In the genomic region with DNA sequence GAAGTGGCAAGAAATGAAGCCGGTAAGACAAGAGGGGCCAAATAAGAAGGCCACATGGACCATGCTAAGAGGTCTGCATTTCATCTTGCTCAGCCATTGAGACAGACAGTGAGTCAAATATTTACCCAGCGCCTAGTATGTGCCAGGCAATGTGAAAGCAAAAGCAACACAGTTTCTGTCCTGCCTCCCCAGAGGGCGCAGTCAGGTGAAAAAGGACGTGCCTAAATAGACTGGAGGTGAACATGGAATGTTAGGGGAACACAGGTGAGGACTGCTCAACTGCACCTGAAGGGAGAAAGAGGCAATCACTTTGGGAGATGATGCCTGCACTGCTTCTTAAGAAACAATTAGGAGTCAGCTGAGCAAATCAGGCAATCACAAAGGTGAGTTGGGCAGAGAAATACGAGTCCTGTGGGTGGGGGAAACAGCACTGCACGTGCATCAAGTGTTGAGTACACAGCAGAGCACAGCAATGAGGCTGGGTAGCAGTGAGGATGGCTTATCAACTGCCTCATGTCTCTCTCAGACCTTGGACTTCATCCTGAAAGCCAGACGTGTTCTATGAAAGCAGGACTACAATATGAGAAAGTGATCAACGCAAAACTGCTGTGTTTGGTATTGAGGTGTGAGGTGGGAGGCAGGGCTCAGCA, we compare ENCODE assay signal across 8 cellular contexts.
DNase-seq lines count a peak whose midpoint lies in the region; ATAC-seq, FAIRE-seq and TF ChIP-seq lines count a peak whose summit lies in the region.

No MANE protein-coding gene starts in this region.

- no peak for TF ChIP-seq CTCF in CD8-positive, alpha-beta T cell (IDR thresholded peaks at IDR 0.05)
- no peak for TF ChIP-seq CTCF in mesothelial cell of epicardium (IDR thresholded peaks at IDR 0.05; ENCODE audit: unreplicated experiment)

- FAIRE-seq in GM19239 (lab: Jason Lieb, UNC) = peak; percentile 100

- H3K27ac Mint-ChIP-seq in CD8-positive, alpha-beta T cell = peak overlapping the region; percentile 61
- H3K27ac Mint-ChIP-seq in stimulated activated naive CD8-positive, alpha-beta T cell treated with anti-CD3 and anti-CD28 coated beads, Interleukin-15, amount 100 ng/mL, for 72 hours = no peak overlapping the region
- no peak overlapping the region for H3K27ac Mint-ChIP-seq in mesothelial cell of epicardium

- DNase-seq in CD8-positive, alpha-beta T cell = peak in 2 of 7 experiments; percentile 20 to 49
- DNase-seq in GM19239 (ENCODE audit: insufficient read length, low spot score) (peak; percentile 10), mesothelial cell of epicardium (ENCODE audit: low spot score in 2 of 2, unreplicated experiment in 2 of 2) (no peak), HUDEP-2 (lab: John Stamatoyannopoulos, UW; ENCODE audit: unreplicated experiment in 76 of 76) (no peak), GM03348 (ENCODE audit: low spot score) (no peak)
- DNase-seq in activated T-helper 9 cell treated with anti-CD3 and anti-CD28 coated beads, Interleukin-2, amount 50 U/mL, for 16 hours (ENCODE audit: low read depth) = peak; percentile 3
- DNase-seq in stimulated activated naive CD8-positive, alpha-beta T cell treated with anti-CD3 and anti-CD28 coated beads, Interleukin-15, amount 100 ng/mL, for 72 hours = peak; percentile 5 to 18

- H3K4me3 ChIP-seq in CD8-positive, alpha-beta T cell (ENCODE audit: low read depth, low read length) = no peak overlapping the region

- no peaks in the 10 kb centered on the region for H3K27me3 Mint-ChIP-seq in CD8-positive, alpha-beta T cell (ENCODE audit: low read depth)
- H3K27me3 Mint-ChIP-seq in stimulated activated naive CD8-positive, alpha-beta T cell treated with anti-CD3 and anti-CD28 coated beads, Interleukin-15, amount 100 ng/mL, for 72 hours = no peaks in the 10 kb centered on the region
- no peaks in the 10 kb centered on the region for H3K27me3 Mint-ChIP-seq in mesothelial cell of epicardium (ENCODE audit: low read depth)

- intact Hi-C loops in CD8-positive, alpha-beta T cell (cut with DNase I, micrococcal nuclease) = no loop called here

- no peaks in the 10 kb centered on the region for H3K36me3 ChIP-seq in CD8-positive, alpha-beta T cell (ENCODE audit: insufficient read depth, low read length)

- POLR2A ChIA-PET in CD8-positive, alpha-beta T cell (lab: Charles Lee) = interaction anchor here (0.6 kb wide), 2 partner anchors 11 to 226 kb away, joined by 3 read pairs; no protein-coding TSS in a partner anchor

- peaks cover 17% of the 10 kb centered on the region for H3K4me1 Mint-ChIP-seq in CD8-positive, alpha-beta T cell (ENCODE audit: low read depth)
- peaks cover 41% of the 10 kb centered on the region for H3K4me1 Mint-ChIP-seq in stimulated activated naive CD8-positive, alpha-beta T cell treated with anti-CD3 and anti-CD28 coated beads, Interleukin-15, amount 100 ng/mL, for 72 hours
- peaks cover 11% of the 10 kb centered on the region for H3K4me1 Mint-ChIP-seq in mesothelial cell of epicardium

- H3K36me3 Mint-ChIP-seq in CD8-positive, alpha-beta T cell = peaks cover 28% of the 10 kb centered on the region
- peaks cover 11% of the 10 kb centered on the region for H3K36me3 Mint-ChIP-seq in mesothelial cell of epicardium

- peak overlapping the region; percentile 65 for H3K4me3 Mint-ChIP-seq in CD8-positive, alpha-beta T cell
- peak overlapping the region in 1 of 2 donors; percentile 44 for H3K4me3 Mint-ChIP-seq in stimulated activated naive CD8-positive, alpha-beta T cell treated with anti-CD3 and anti-CD28 coated beads, Interleukin-15, amount 100 ng/mL, for 72 hours
- no peak overlapping the region for H3K4me3 Mint-ChIP-seq in mesothelial cell of epicardium

- no peaks in the 10 kb centered on the region for H3K4me1 ChIP-seq in CD8-positive, alpha-beta T cell (ENCODE audit: insufficient read depth, low read length)

- ATAC-seq in CD8-positive, alpha-beta T cell = peak; percentile 62
- peak; percentile 87 for ATAC-seq in HG03159 (IDR thresholded peaks at IDR 0.05; ENCODE audit: unreplicated experiment)
- peak; percentile 87 for ATAC-seq in stimulated activated naive CD8-positive, alpha-beta T cell treated with anti-CD3 and anti-CD28 coated beads, Interleukin-15, amount 100 ng/mL, for 72 hours

- no peaks in the 10 kb centered on the region for H3K9me3 ChIP-seq in CD8-positive, alpha-beta T cell (ENCODE audit: low read length)

- no peak overlapping the region for H3K27ac ChIP-seq in CD8-positive, alpha-beta T cell (ENCODE audit: low read depth, low read length)

- H3K27me3 ChIP-seq in CD8-positive, alpha-beta T cell (ENCODE audit: insufficient read depth, low read length) = no peaks in the 10 kb centered on the region

- CTCF ChIA-PET in CD8-positive, alpha-beta T cell (lab: Charles Lee) = no interaction called here

- peaks cover 6% of the 10 kb centered on the region for H3K9me3 Mint-ChIP-seq in CD8-positive, alpha-beta T cell
- H3K9me3 Mint-ChIP-seq in stimulated activated naive CD8-positive, alpha-beta T cell treated with anti-CD3 and anti-CD28 coated beads, Interleukin-15, amount 100 ng/mL, for 72 hours = peaks cover 15% of the 10 kb centered on the region in 2 donors
- H3K9me3 Mint-ChIP-seq in mesothelial cell of epicardium = peaks cover 18% of the 10 kb centered on the region

Comparison
In these comparisons a context has a peak if more than half of its experiments do, and no peak if none do; other contexts are left out.
1. DNase-seq: peak in GM19239 (single experiment), activated T-helper 9 cell treated with anti-CD3 and anti-CD28 coated beads, Interleukin-2, amount 50 U/mL, for 16 hours (single experiment) and stimulated activated naive CD8-positive, alpha-beta T cell treated with anti-CD3 and anti-CD28 coated beads, Interleukin-15, amount 100 ng/mL, for 72 hours (2 of 2); none in mesothelial cell of epicardium (0 of 2), HUDEP-2 (0 of 76) and GM03348 (single experiment).
2. Peak in every context shown above with its lines, with median percentiles within 50 percentile points of each other: ATAC-seq.